ENCODE assay signal across 8 cellular contexts in the genomic region with DNA sequence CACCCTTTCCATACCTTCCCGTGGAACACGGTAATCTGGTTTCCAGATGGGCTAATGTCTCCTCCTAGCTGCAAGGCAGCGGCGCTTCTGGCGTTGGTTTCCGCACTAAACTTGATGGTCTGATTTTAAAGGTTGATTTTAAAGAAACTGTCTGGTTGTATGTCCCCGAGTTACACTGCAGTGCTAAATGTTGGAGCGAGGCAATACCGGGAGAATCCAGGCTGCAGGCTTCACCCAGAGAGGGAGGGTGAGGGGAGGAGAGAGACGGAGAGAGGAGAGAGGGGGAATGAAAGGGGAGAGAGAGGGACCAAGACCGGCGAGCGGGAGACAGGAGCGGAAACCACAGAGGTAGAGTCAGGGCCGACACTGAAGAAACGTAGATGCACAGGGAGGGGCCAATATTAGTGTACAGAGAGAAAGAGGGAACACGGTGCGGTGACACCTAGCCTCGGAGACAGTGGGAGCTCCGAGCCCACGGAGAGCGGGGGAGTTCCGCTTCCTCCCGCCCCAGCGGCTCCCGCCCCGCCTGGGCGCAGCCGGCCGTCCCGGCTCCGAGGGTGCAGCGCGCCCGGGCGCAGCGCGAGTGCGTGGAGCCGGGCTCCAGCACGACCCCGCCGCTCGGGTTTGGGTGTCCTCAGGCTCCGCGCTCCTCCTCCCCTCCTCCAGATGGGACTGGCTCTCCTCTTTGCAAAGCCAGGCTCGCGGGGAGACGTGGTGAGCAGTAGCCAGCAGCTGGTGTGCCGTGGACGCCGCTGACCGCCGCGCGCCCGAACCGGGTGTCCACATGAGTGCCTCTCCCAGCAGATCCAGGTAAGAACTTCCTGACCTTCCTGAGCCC.
DNase-seq lines count a peak whose midpoint lies in the region; ATAC-seq and TF ChIP-seq lines count a peak whose summit lies in the region.

No MANE protein-coding gene starts in this region.

- DNase-seq in AG09319 (ENCODE audit: extremely low read depth, low read depth) (no peak), NCI-H1105 (lab: John Stamatoyannopoulos, UW) (peak; percentile 75), left cardiac atrium (no peak), T1000 (lab: John Stamatoyannopoulos, UW) (no peak), GOT3 (lab: John Stamatoyannopoulos, UW) (no peak)
- DNase-seq in activated T-cell treated with anti-CD3 and anti-CD28 coated beads, Interleukin-2, amount 50 U/mL, for 72 hours: peak; percentile 49 to 56

- peaks cover 68% of the 10 kb centered on the region for H3K4me1 Mint-ChIP-seq in activated T-cell treated with anti-CD3 and anti-CD28 coated beads, Interleukin-2, amount 50 U/mL, for 72 hours (ENCODE audit: low read depth)

- peak overlapping the region; percentile 14 for H3K27ac Mint-ChIP-seq in activated T-cell treated with anti-CD3 and anti-CD28 coated beads, Interleukin-2, amount 50 U/mL, for 72 hours

- peaks cover 58% of the 10 kb centered on the region for H3K27me3 Mint-ChIP-seq in activated T-cell treated with anti-CD3 and anti-CD28 coated beads, Interleukin-2, amount 50 U/mL, for 72 hours (ENCODE audit: low read depth)

- intact Hi-C loops in left cardiac atrium (cut with DNase I): loop anchor here in 1 of 2 donors (2.0 kb wide), 1 partner anchor 57 kb away; no protein-coding TSS in a partner anchor

- peak overlapping the region; percentile 8 to 38 (median 36) for H3K4me3 ChIP-seq in skin epidermis

- H3K9me3 Mint-ChIP-seq in activated T-cell treated with anti-CD3 and anti-CD28 coated beads, Interleukin-2, amount 50 U/mL, for 72 hours: no peaks in the 10 kb centered on the region

- peak; percentile 54 for ATAC-seq in GM19043 (IDR thresholded peaks at IDR 0.05; ENCODE audit: low read depth, unreplicated experiment)
- ATAC-seq in activated T-cell treated with anti-CD3 and anti-CD28 coated beads, Interleukin-2, amount 50 U/mL, for 72 hours (replicated peaks in 1 of 2): peak; percentile 78 to 83
- ATAC-seq in left cardiac atrium: peak; percentile 63 to 70

- H3K4me3 Mint-ChIP-seq in activated T-cell treated with anti-CD3 and anti-CD28 coated beads, Interleukin-2, amount 50 U/mL, for 72 hours: peak overlapping the region; percentile 94

- H3K27ac ChIP-seq in skin epidermis: no peak overlapping the region

- TF ChIP-seq CTCF in AG09319 (IDR thresholded peaks at IDR 0.05; ENCODE audit: low read depth, low read length): peak; percentile 30

- H3K36me3 Mint-ChIP-seq in activated T-cell treated with anti-CD3 and anti-CD28 coated beads, Interleukin-2, amount 50 U/mL, for 72 hours (ENCODE audit: insufficient read depth in 2 of 2): peaks cover 8 to 10% of the 10 kb centered on the region in 2 donors

Comparison
In these comparisons a context has a peak if more than half of its experiments do, and no peak if none do; other contexts are left out.
1. DNase-seq: peak in NCI-H1105 (single experiment) and activated T-cell treated with anti-CD3 and anti-CD28 coated beads, Interleukin-2, amount 50 U/mL, for 72 hours (2 of 2); none in AG09319 (single experiment), left cardiac atrium (single experiment), T1000 (single experiment) and GOT3 (single experiment).
2. Peak in every context shown above with its lines, with median percentiles within 50 percentile points of each other: ATAC-seq.